ENCODE assay signal across 1 cellular context in genomic region chr11:1623716-1624115, GRCh38.
TF ChIP-seq lines count a peak whose summit lies in the region.

No MANE protein-coding gene starts in this region.

TF ChIP-seq in H1, 55 proteins besides CTCF, POLR2A, EP300 and RAD21:
- TF ChIP-seq KDM4A (IDR thresholded peaks at IDR 0.05; ENCODE audit: low read depth, low read length, severe bottlenecking), result no peak
- TF ChIP-seq MAX (IDR thresholded peaks at IDR 0.05), result no peak
- no peak for TF ChIP-seq CHD7 (IDR thresholded peaks at IDR 0.05; ENCODE audit: insufficient replicate concordance, low read length)
- no peak for TF ChIP-seq JUN (IDR thresholded peaks at IDR 0.05; ENCODE audit: low read depth, low read length)
